In the genomic region with DNA sequence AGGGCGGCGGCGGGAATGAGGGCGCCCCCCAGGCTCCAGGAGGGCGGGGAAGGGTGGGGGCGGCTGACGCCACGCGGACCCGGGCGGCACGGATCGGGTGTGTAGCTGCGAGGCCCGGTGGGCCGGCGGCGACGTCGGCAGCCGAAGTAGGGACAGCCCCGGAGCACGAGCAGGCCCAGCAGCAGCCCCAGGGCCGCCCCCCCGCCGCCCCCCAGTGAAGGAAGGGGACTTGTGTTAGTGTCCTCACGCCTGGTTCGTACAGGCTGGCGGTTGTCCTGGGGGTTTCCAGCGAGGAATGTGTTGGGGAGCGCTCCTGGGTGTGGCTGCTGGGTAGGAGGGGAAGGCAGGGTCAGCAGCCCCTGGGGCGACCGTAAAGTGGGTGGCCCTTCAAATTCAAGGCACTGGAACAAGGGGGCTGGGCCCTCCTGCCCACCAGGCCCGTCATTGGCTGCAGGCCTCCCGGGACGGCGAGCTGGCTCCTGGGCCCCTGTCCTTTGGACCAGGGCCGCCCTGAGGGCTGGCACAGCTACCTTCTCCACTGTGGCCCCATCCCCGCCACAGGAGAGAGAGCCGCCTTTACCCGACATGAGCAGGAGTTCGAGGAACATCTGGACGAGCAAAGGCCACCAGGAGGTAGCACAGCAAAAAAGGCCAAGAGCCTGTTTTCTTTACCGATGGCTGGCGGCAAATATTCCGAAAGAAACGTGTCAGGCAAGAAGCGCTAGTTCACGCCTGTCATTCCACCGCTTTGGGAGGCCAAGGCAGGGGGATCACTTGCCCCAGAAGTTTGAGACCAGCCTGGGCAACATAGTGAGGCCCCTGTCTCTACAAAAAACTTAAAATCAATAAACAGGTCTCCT, we compare ENCODE assay signal across 8 cellular contexts. TPM values are rescaled to one million over a fixed set of nuclear protein-coding genes. Genes with fewer than 3 reads are reported as not detected.
DNase-seq lines count a peak whose midpoint lies in the region; ATAC-seq and TF ChIP-seq lines count a peak whose summit lies in the region.

No MANE protein-coding gene starts in this region.

- H3K36me3 ChIP-seq in HUES6 (ENCODE audit: control insufficient read depth, insufficient read depth, low read length) (peaks cover 13% of the 10 kb centered on the region), heart left ventricle (peaks cover 0 to 23% (median 15%) of the 10 kb centered on the region in 9 donors), rectal smooth muscle tissue (ENCODE audit: control insufficient read depth, insufficient read depth, low read length) (peaks cover 9% of the 10 kb centered on the region)

- H3K4me3 ChIP-seq in HUES6 (ENCODE audit: low read depth, low read length) (peak overlapping the region; percentile 67), heart left ventricle (peak overlapping the region; percentile 75 to 99 (median 90)), rectal smooth muscle tissue (ENCODE audit: low read length) (peak overlapping the region; percentile 75)

- H3K4me1 Mint-ChIP-seq in T-helper 2 cell treated with Interferon-gamma antibody and Interleukin-4, amounts not matched to agents 5 μg/mL and 100 μg/mL, for 36 hours (ENCODE audit: low read depth): no peaks in the 10 kb centered on the region
- peaks cover 11% of the 10 kb centered on the region for H3K4me1 Mint-ChIP-seq in activated T-cell treated with anti-CD3 and anti-CD28 coated beads, Interleukin-2, amount 50 U/mL, for 72 hours (ENCODE audit: low read depth)

- intact Hi-C loops in heart left ventricle (cut with DNase I): loop anchor here in 9 of 10 donors (2.0 to 10.0 kb wide), 14 partner anchors 25 to 517 kb away; partner anchors contain the start of genes KCNT1 (in 3 of the 9) and NACC2 (in 2 of the 9)

- no peaks in the 10 kb centered on the region for H3K9me3 Mint-ChIP-seq in T-helper 2 cell treated with Interferon-gamma antibody and Interleukin-4, amounts not matched to agents 5 μg/mL and 100 μg/mL, for 36 hours
- no peaks in the 10 kb centered on the region for H3K9me3 Mint-ChIP-seq in activated T-cell treated with anti-CD3 and anti-CD28 coated beads, Interleukin-2, amount 50 U/mL, for 72 hours

- DNase-seq in T-helper 2 cell treated with Interferon-gamma antibody and Interleukin-4, amounts not matched to agents 5 μg/mL and 100 μg/mL, for 36 hours (ENCODE audit: low spot score): peak; percentile 26
- DNase-seq in T-helper 2 cell: no peak
- DNase-seq in activated T-cell treated with anti-CD3 and anti-CD28 coated beads, Interleukin-2, amount 50 U/mL, for 72 hours: no peak
- DNase-seq in heart left ventricle: peak in 2 of 5 donors; percentile 61 to 65
- no peak for DNase-seq in Ammon's horn (ENCODE audit: low spot score)

- H3K4me3 Mint-ChIP-seq in T-helper 2 cell treated with Interferon-gamma antibody and Interleukin-4, amounts not matched to agents 5 μg/mL and 100 μg/mL, for 36 hours: peak overlapping the region; percentile 79
- H3K4me3 Mint-ChIP-seq in activated T-cell treated with anti-CD3 and anti-CD28 coated beads, Interleukin-2, amount 50 U/mL, for 72 hours: peak overlapping the region; percentile 71 to 72

- H3K27ac Mint-ChIP-seq in T-helper 2 cell treated with Interferon-gamma antibody and Interleukin-4, amounts not matched to agents 5 μg/mL and 100 μg/mL, for 36 hours: peak overlapping the region; percentile 67
- H3K27ac Mint-ChIP-seq in activated T-cell treated with anti-CD3 and anti-CD28 coated beads, Interleukin-2, amount 50 U/mL, for 72 hours: no peak overlapping the region

- H3K27me3 Mint-ChIP-seq in T-helper 2 cell treated with Interferon-gamma antibody and Interleukin-4, amounts not matched to agents 5 μg/mL and 100 μg/mL, for 36 hours (ENCODE audit: low read depth): no peaks in the 10 kb centered on the region
- no peaks in the 10 kb centered on the region for H3K27me3 Mint-ChIP-seq in activated T-cell treated with anti-CD3 and anti-CD28 coated beads, Interleukin-2, amount 50 U/mL, for 72 hours (ENCODE audit: low read depth)

- H3K27ac ChIP-seq in HUES6 (ENCODE audit: low read depth, low read length) (peak overlapping the region; percentile 72; the same call in 1 of the 2 replicates), heart left ventricle (peak overlapping the region; percentile 89 to 100 (median 97)), rectal smooth muscle tissue (ENCODE audit: low read depth, low read length) (peak overlapping the region; percentile 95)

- H3K4me1 ChIP-seq in HUES6 (ENCODE audit: control insufficient read depth, insufficient read depth, low read length) (peaks cover 12% of the 10 kb centered on the region), heart left ventricle (peaks cover 3 to 41% (median 27%) of the 10 kb centered on the region in 12 donors), rectal smooth muscle tissue (ENCODE audit: control insufficient read depth, insufficient read depth, low read length) (peaks cover 15% of the 10 kb centered on the region)

- H3K27me3 ChIP-seq in HUES6 (ENCODE audit: control insufficient read depth, insufficient read depth, low read length) (no peaks in the 10 kb centered on the region; the same call in 1 of the 2 replicates), heart left ventricle (no peaks in the 10 kb centered on the region), rectal smooth muscle tissue (ENCODE audit: control insufficient read depth, insufficient read depth, low read length) (no peaks in the 10 kb centered on the region)

- H3K9ac ChIP-seq in HUES6 (ENCODE audit: low read length) (peak overlapping the region; percentile 83), rectal smooth muscle tissue (ENCODE audit: low read length) (peak overlapping the region; percentile 40)

- TF ChIP-seq CTCF in heart left ventricle (IDR thresholded peaks at IDR 0.05): peak in 1 of 12 donors; percentile 1

- no peak for ATAC-seq in activated T-cell treated with anti-CD3 and anti-CD28 coated beads, Interleukin-2, amount 50 U/mL, for 72 hours (replicated peaks in 1 of 2)
- ATAC-seq in heart left ventricle (peak in 2 of 4 donors; percentile 0 to 41), GM18870 (IDR thresholded peaks at IDR 0.05; ENCODE audit: unreplicated experiment) (no peak)

- peaks cover 6% of the 10 kb centered on the region for H3K36me3 Mint-ChIP-seq in T-helper 2 cell treated with Interferon-gamma antibody and Interleukin-4, amounts not matched to agents 5 μg/mL and 100 μg/mL, for 36 hours (ENCODE audit: low read depth)
- peaks cover 0 to 4% of the 10 kb centered on the region in 2 donors for H3K36me3 Mint-ChIP-seq in activated T-cell treated with anti-CD3 and anti-CD28 coated beads, Interleukin-2, amount 50 U/mL, for 72 hours (ENCODE audit: insufficient read depth in 2 of 2)

- WGBS in heart left ventricle, 4 donors: 10 to 32% (median 21%) methylated on average over 18 to 50 of the region's 50 CpGs

- TF ChIP-seq POLR2A in heart left ventricle (IDR thresholded peaks at IDR 0.05): no peak

- no peaks in the 10 kb centered on the region for H3K9me3 ChIP-seq in HUES6 (ENCODE audit: control insufficient read depth, insufficient read depth, low read depth, low read length)
- no peaks in the 10 kb centered on the region for H3K9me3 ChIP-seq in heart left ventricle

RNA-seq across cellular contexts. Expression of gene TMEM250, which starts 0.8 kb away (rescaled TPM):
- total RNA-seq in activated T-cell treated with anti-CD3 and anti-CD28 coated beads, Interleukin-2, amount 50 U/mL, for 72 hours: 10 to 100 TPM; 23.1 to 23.5 TPM
- total RNA-seq in heart left ventricle: 10 to 100 TPM; 15.5 to 34.3 (median 19.9) TPM
- 10 to 100 TPM; 11.6 to 37.0 TPM for polyA plus RNA-seq in heart left ventricle

RNA-seq across cellular contexts. Expression of gene NACC2, which starts 24.4 kb away (rescaled TPM):
- 10 to 100 TPM in 1 of 2 donors, 1 to 10 TPM in 1; 8.4 to 13.7 TPM for total RNA-seq in activated T-cell treated with anti-CD3 and anti-CD28 coated beads, Interleukin-2, amount 50 U/mL, for 72 hours
- 10 to 100 TPM; 38.7 to 66.5 (median 47.5) TPM for total RNA-seq in heart left ventricle
- polyA plus RNA-seq in heart left ventricle: 10 to 100 TPM; 17.9 to 39.1 TPM
